ENCODE assay signal across 8 cellular contexts in the genomic region with DNA sequence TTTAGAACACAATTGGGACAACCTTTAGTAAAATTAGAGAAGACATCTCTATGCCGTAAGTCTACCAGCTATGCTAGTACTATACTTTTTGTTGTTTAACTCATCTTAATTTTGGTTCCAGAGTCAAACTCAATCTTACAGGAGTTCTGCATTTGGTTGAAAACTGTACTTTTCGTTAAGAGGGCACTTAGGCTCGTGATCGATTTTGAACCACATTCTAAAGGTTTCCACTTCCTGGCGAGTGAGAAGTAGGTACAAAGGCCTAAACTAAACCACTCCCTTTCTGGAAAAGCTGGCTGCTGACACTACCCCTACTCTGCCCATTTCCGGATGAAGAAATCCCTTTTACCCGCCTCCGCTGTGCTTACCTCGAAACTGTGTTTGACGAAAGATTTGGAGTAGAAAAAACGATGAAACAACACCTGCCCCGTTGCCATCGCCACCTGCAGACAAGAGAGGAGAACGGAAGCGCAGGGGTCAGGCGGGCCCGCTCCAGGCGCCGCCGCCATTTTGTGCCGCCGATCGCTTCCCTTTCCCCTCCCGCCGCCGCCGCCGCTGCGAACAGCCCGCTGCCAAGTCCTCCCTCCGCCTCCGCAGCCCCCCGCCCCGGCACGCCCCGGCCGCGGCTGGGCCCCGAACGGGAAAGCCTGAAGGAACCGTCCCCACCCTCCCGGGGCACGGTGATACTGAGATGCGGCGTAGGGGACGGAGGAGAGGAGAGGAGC. TPM values are rescaled to one million over a fixed set of nuclear protein-coding genes. Genes with fewer than 3 reads are reported as not detected.
DNase-seq lines count a peak whose midpoint lies in the region; ATAC-seq, FAIRE-seq and TF ChIP-seq lines count a peak whose summit lies in the region.

No MANE protein-coding gene starts in this region.

- WGBS in mammary epithelial cell (ENCODE audit: low coverage, missing lambda C conversion rate): 3% methylated on average over 11 of the region's 46 CpGs

- peak; percentile 69 for DNase-seq in GM13977 (ENCODE audit: low spot score)
- peak; percentile 53 for DNase-seq in NCI-H1417 treated with DMSO at 0.1 percent for 48 hours (lab: John Stamatoyannopoulos, UW)
- peak; percentile 81 for DNase-seq in mammary epithelial cell
- DNase-seq in kidney: peak; percentile 91
- peak; percentile 72 to 73 for DNase-seq in stimulated activated CD4-positive, alpha-beta T cell treated with anti-CD3 and anti-CD28 coated beads, Interleukin-15, amount 100 ng/mL, for 48 hours (ENCODE audit: low read depth in 2 of 2)
- DNase-seq in GOT3 (lab: John Stamatoyannopoulos, UW): no peak

- H3K36me3 ChIP-seq in mammary epithelial cell (ENCODE audit: insufficient read depth, low read length) (peaks cover 34% of the 10 kb centered on the region), kidney (ENCODE audit: control insufficient read depth in 1 of 2, insufficient read depth in 2 of 2, low read length in 2 of 2) (peaks cover 16 to 39% of the 10 kb centered on the region in 2 donors)

- no peaks in the 10 kb centered on the region for H3K27me3 ChIP-seq in mammary epithelial cell (ENCODE audit: insufficient read depth, low read length)

- intact Hi-C loops in mammary epithelial cell (cut with micrococcal nuclease): no loop called here
- intact Hi-C loops in kidney (cut with DNase I): no loop called here

- no peaks in the 10 kb centered on the region for H3K9me3 ChIP-seq in mammary epithelial cell (replicated peaks; ENCODE audit: insufficient read depth, low read length)
- no peaks in the 10 kb centered on the region for H3K9me3 ChIP-seq in kidney (ENCODE audit: control insufficient read depth in 1 of 2, low read length in 2 of 2)

- H3K4me1 ChIP-seq in mammary epithelial cell (ENCODE audit: insufficient read depth, low read length) (peaks cover 31% of the 10 kb centered on the region), kidney (ENCODE audit: control insufficient read depth in 1 of 2, insufficient read depth in 1 of 2, low read depth in 1 of 2, low read length in 2 of 2) (peaks cover 14 to 33% of the 10 kb centered on the region in 2 donors)

- TF ChIP-seq CTCF in GM13977 (IDR thresholded peaks at IDR 0.05; ENCODE audit: extremely low read depth, insufficient read depth, missing control alignments) (peak; percentile 27), VCaP (conservative IDR thresholded peaks at IDR 0.05) (peak; percentile 29; the same call in 1 of the 2 replicates), mammary epithelial cell (conservative IDR thresholded peaks at IDR 0.05 in 1 of 2, IDR thresholded peaks at IDR 0.05 in 1 of 2; ENCODE audit: extremely low read depth in 1 of 2, insufficient read depth in 1 of 2, low read depth in 1 of 2, low read length in 2 of 2) (peak in 1 of 2 donors; percentile 19), kidney (IDR thresholded peaks at IDR 0.05; ENCODE audit: borderline replicate concordance, extremely low read depth, insufficient read depth) (no peak)

- peak overlapping the region; percentile 56 to 98 (median 96) for H3K4me3 ChIP-seq in mammary epithelial cell (replicated peaks in 1 of 3; ENCODE audit: insufficient read depth in 1 of 3, low read depth in 2 of 3, low read length in 3 of 3)
- H3K4me3 ChIP-seq in kidney (ENCODE audit: low read length in 2 of 2): peak overlapping the region; percentile 77 to 96

- in situ Hi-C loops in GM13977 (cut with MboI; ENCODE audit: low pct_unique_long_range_greater_than_20kb, low sequenced_read_pairs, unreplicated experiment) (no loop called here), mammary epithelial cell (cut with MboI; ENCODE audit: low sequenced_read_pairs in 2 of 2) (no loop called here)

- CTCF ChIA-PET in mammary epithelial cell (lab: Charles Lee; ENCODE audit: low non-redundant PET): no interaction called here

- ATAC-seq in HG02642 (IDR thresholded peaks at IDR 0.05; ENCODE audit: poor library complexity, unreplicated experiment): peak; percentile 59

- H4K20me1 ChIP-seq in mammary epithelial cell (ENCODE audit: insufficient read depth, low read length): peaks cover 23% of the 10 kb centered on the region

- H3K9ac ChIP-seq in mammary epithelial cell (ENCODE audit: insufficient read depth, low read length): peak overlapping the region; percentile 97
- H3K9ac ChIP-seq in kidney (ENCODE audit: low read length in 2 of 2): peak overlapping the region; percentile 100

- peaks cover 61% of the 10 kb centered on the region for H3K79me2 ChIP-seq in mammary epithelial cell (ENCODE audit: insufficient read depth, low read length)

- H2AFZ ChIP-seq in mammary epithelial cell (ENCODE audit: low read depth, low read length): no peak overlapping the region

- H3K27ac ChIP-seq in VCaP (peak overlapping the region; percentile 100), mammary epithelial cell (ENCODE audit: insufficient read depth, low read depth, low read length) (peak overlapping the region; percentile 98), kidney (ENCODE audit: low read depth in 2 of 2, low read length in 2 of 2) (peak overlapping the region; percentile 100)

- no peak for FAIRE-seq in kidney (lab: Jason Lieb, UNC)

- H3K4me2 ChIP-seq in mammary epithelial cell (ENCODE audit: insufficient read depth, low read depth, low read length): peak overlapping the region; percentile 86

- no TSS peak for BruUV-seq in mammary epithelial cell (replicated peaks; lab: Mats Ljungman, UMichigan)

- dilution Hi-C loops in mammary epithelial cell (cut with HindIII; ENCODE audit: low sequenced_read_pairs): no loop called here

RNA-seq across cellular contexts. Expression of a gene that starts 0.7 kb away (rescaled TPM):
- 100 to 1,000 TPM; 127 to 130 TPM for total RNA-seq in mammary epithelial cell
- polyA plus RNA-seq in mammary epithelial cell: 42.7 TPM
- polyA minus RNA-seq in mammary epithelial cell: 37.7 TPM
- total RNA-seq in kidney: 104 TPM
- 41.7 TPM for polyA plus RNA-seq in kidney (ENCODE audit: insufficient read depth, low read depth, low replicate concordance)
